Comparison of ENCODE assay signal across 10 cellular contexts in genomic region chr14:104682107-104682593, GRCh38. TPM values are rescaled to one million over a fixed set of nuclear protein-coding genes. Genes with fewer than 3 reads are reported as not detected.
DNase-seq lines count a peak whose midpoint lies in the region; ATAC-seq and TF ChIP-seq lines count a peak whose summit lies in the region.
"Had no signal": no experiment of that assay in that cellular context is flagged by ENCODE, and none has a peak within 500 bp of the region (broad histone marks: within the 10 kb centered on the region; RNA-seq: fewer than 3 reads in every experiment).

No MANE protein-coding gene starts in this region.

- CTCF ChIA-PET in HCT116 (lab: Charles Lee), result interaction anchor here (0.7 to 2.4 kb wide), 4 partner anchors 13 to 42 kb away, joined by 3 to 20 read pairs (median 3); no protein-coding TSS in a partner anchor

- no peaks in the 10 kb centered on the region for H3K9me3 ChIP-seq in HCT116 (ENCODE audit: control insufficient read depth in 1 of 2, insufficient read depth in 1 of 2, low read depth in 1 of 2, low read length in 2 of 2)
- no peaks in the 10 kb centered on the region for H3K9me3 ChIP-seq in spleen

- H3K4me2 ChIP-seq in HCT116 (ENCODE audit: low read length), result peak overlapping the region; percentile 89

- no TSS peak for BruUV-seq in HCT116 (replicated peaks; lab: Mats Ljungman, UMichigan)

- H3K36me3 ChIP-seq in HCT116 (ENCODE audit: control insufficient read depth in 1 of 2, insufficient read depth in 2 of 2, low read length in 2 of 2) (no peaks in the 10 kb centered on the region), spleen (no peaks in the 10 kb centered on the region)

- H3K4me1 ChIP-seq in HCT116 (ENCODE audit: control insufficient read depth in 1 of 2, insufficient read depth in 2 of 2, low read length in 2 of 2) (peaks cover 63 to 80% of the 10 kb centered on the region in 2 experiments), spleen (peaks cover 29 to 80% (median 59%) of the 10 kb centered on the region in 6 donors)

- DNase-seq in HCT116 (ENCODE audit: low read depth, low spot score), result no peak
- DNase-seq in caudate nucleus (lab: John Stamatoyannopoulos, UW), result peak in 1 of 61 donors; percentile 42
- DNase-seq in islet precursor cell, result peak; percentile 98
- no peak for DNase-seq in spleen
- DNase-seq in NCI-H82 treated with DMSO at 0.1 percent for 48 hours (lab: John Stamatoyannopoulos, UW; ENCODE audit: unreplicated experiment), result no peak
- no peak for DNase-seq in HUDEP-2 (lab: John Stamatoyannopoulos, UW; ENCODE audit: unreplicated experiment in 76 of 76)
- DNase-seq in activated naive CD4-positive, alpha-beta T cell treated with Interleukin-2 at 50 U/mL for 16 hours, result no peak
- no peak for DNase-seq in RKO (ENCODE audit: low spot score)
- DNase-seq: GOT3 had no signal

- TF ChIP-seq POLR2A in HCT116 (IDR thresholded peaks at IDR 0.05; ENCODE audit: borderline replicate concordance, extremely low read depth, insufficient read depth, insufficient read length), result no peak
- no peak for TF ChIP-seq POLR2A in spleen (IDR thresholded peaks at IDR 0.05)

- H3K4me3 ChIP-seq in HCT116 (replicated peaks in 1 of 2; ENCODE audit: low read depth in 1 of 2, low read length in 2 of 2) (peak overlapping the region; percentile 48 to 56), spleen (no peak overlapping the region)

- 61 to 76% (median 73%) methylated on average over 12 of the region's 12 CpGs for WGBS in spleen, 5 donors

- no peak for TF ChIP-seq RAD21 in HCT116 (IDR thresholded peaks at IDR 0.05; ENCODE audit: low read depth)

- RAD21 ChIA-PET in HCT116 (lab: Charles Lee; ENCODE audit: low non-redundant PET in 1 of 2, low total read pairs in 2 of 2, uncharacterized antibody in 2 of 2, unreplicated experiment in 2 of 2), result no interaction called here

- no peaks in the 10 kb centered on the region for H3K9me2 ChIP-seq in HCT116 (ENCODE audit: insufficient read depth)

- H3K27me3 ChIP-seq in HCT116 (ENCODE audit: insufficient read depth, low read length) (no peaks in the 10 kb centered on the region), spleen (replicated peaks in 1 of 7) (peaks cover 0 to 7% (median 0%) of the 10 kb centered on the region in 7 donors)

- no peak overlapping the region for H2AFZ ChIP-seq in HCT116 (ENCODE audit: low read depth, low read length, poor library complexity, severe bottlenecking)

- no peak; the same call in 1 of the 2 replicates for ATAC-seq in HCT116

- intact Hi-C loops in HCT116 (cut with micrococcal nuclease) (no loop called here), spleen (cut with DNase I; ENCODE audit: low total_unique reads) (no loop called here)

- peak overlapping the region; percentile 89 for H3K9ac ChIP-seq in HCT116 (ENCODE audit: low read length)

- H3K27ac ChIP-seq in HCT116 (ENCODE audit: low read depth, low read length), result peak overlapping the region; percentile 98
- peak overlapping the region; percentile 99 for H3K27ac ChIP-seq in caudate nucleus (ENCODE audit: low read depth, low read length)
- peak overlapping the region; percentile 32 to 89 (median 74) for H3K27ac ChIP-seq in spleen
- H3K27ac ChIP-seq: VCaP had no signal

- no peaks in the 10 kb centered on the region for H4K20me1 ChIP-seq in HCT116 (ENCODE audit: insufficient read depth)

- POLR2A ChIA-PET in HCT116 (lab: Charles Lee), result interaction anchor here (3.6 kb wide), 1 partner anchor 16 kb away, joined by 21 read pairs; no protein-coding TSS in a partner anchor

- no peaks in the 10 kb centered on the region for H3K79me2 ChIP-seq in HCT116 (ENCODE audit: insufficient read depth, low read length)

- TF ChIP-seq CTCF in HCT116 (IDR thresholded peaks at IDR 0.05 in 2 of 3, conservative IDR thresholded peaks at IDR 0.05 in 1 of 3; ENCODE audit: borderline replicate concordance in 1 of 3, insufficient read depth in 1 of 3, low read depth in 2 of 3, low read length in 2 of 3) (no peak; a peak in 1 of 6 replicates), spleen (IDR thresholded peaks at IDR 0.05 in 8 of 11, conservative IDR thresholded peaks at IDR 0.05 in 3 of 11) (no peak)

TF ChIP-seq in HCT116, 20 proteins besides CTCF, POLR2A, EP300 and RAD21:
- TF ChIP-seq SRF (IDR thresholded peaks at IDR 0.05; ENCODE audit: low read depth) (no peak), SIN3A (IDR thresholded peaks at IDR 0.05; ENCODE audit: low read depth) (no peak), EZH2 (IDR thresholded peaks at IDR 0.05) (no peak), YY1 (IDR thresholded peaks at IDR 0.05; ENCODE audit: extremely low read depth, insufficient replicate concordance, low read depth, low read length) (no peak), POLR2AphosphoS5 (IDR thresholded peaks at IDR 0.05; ENCODE audit: low read depth, low read length) (no peak)
- TF ChIP-seq, protein P1, sequence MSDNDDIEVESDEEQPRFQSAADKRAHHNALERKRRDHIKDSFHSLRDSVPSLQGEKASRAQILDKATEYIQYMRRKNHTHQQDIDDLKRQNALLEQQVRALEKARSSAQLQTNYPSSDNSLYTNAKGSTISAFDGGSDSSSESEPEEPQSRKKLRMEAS (IDR thresholded peaks at IDR 0.05), result no peak
- TF ChIP-seq, protein P2, sequence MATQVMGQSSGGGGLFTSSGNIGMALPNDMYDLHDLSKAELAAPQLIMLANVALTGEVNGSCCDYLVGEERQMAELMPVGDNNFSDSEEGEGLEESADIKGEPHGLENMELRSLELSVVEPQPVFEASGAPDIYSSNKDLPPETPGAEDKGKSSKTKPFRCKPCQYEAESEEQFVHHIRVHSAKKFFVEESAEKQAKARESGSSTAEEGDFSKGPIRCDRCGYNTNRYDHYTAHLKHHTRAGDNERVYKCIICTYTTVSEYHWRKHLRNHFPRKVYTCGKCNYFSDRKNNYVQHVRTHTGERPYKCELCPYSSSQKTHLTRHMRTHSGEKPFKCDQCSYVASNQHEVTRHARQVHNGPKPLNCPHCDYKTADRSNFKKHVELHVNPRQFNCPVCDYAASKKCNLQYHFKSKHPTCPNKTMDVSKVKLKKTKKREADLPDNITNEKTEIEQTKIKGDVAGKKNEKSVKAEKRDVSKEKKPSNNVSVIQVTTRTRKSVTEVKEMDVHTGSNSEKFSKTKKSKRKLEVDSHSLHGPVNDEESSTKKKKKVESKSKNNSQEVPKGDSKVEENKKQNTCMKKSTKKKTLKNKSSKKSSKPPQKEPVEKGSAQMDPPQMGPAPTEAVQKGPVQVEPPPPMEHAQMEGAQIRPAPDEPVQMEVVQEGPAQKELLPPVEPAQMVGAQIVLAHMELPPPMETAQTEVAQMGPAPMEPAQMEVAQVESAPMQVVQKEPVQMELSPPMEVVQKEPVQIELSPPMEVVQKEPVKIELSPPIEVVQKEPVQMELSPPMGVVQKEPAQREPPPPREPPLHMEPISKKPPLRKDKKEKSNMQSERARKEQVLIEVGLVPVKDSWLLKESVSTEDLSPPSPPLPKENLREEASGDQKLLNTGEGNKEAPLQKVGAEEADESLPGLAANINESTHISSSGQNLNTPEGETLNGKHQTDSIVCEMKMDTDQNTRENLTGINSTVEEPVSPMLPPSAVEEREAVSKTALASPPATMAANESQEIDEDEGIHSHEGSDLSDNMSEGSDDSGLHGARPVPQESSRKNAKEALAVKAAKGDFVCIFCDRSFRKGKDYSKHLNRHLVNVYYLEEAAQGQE (IDR thresholded peaks at IDR 0.05; ENCODE audit: low read depth), result no peak
TF ChIP-seq in HCT116: peak in this region for 0.

RNA-seq across cellular contexts. Expression of gene INF2, which starts 7.3 kb away (rescaled TPM):
- total RNA-seq in HCT116 (2021; ENCODE audit: unreplicated experiment) (95.8 TPM), spleen (100 to 1,000 TPM in 3 of 7 donors, 10 to 100 TPM in 4; 66.9 to 110 (median 96.4) TPM)
- 43.9 and 46.6 TPM in 2 replicates for polyA plus RNA-seq in HCT116 (2012)
- 100 to 1,000 TPM in 2 of 3 donors, 10 to 100 TPM in 1; 56.6 to 120 (median 102) TPM for polyA plus RNA-seq in spleen

RNA-seq across cellular contexts. Expression of gene ADSS1, which starts 41.9 kb away (rescaled TPM):
- total RNA-seq in HCT116 (2021; ENCODE audit: unreplicated experiment), result 9.9 TPM
- polyA plus RNA-seq in HCT116 (2012), result 12.5 and 15.4 TPM in 2 replicates
- total RNA-seq in spleen, result 10 to 100 TPM in 1 of 7 donors, 1 to 10 TPM in 6; 2.7 to 11.7 (median 8.3) TPM
- 1 to 10 TPM; 3.0 to 3.7 (median 3.2) TPM for polyA plus RNA-seq in spleen

Comparison
In these comparisons a context has a peak if more than half of its experiments do, and no peak if none do; other contexts are left out.
1. H3K4me3 ChIP-seq: peak in HCT116 (2 of 2); none in spleen (0 of 8).
2. Peak in every context shown above with its lines, with median percentiles within 50 percentile points of each other: H3K27ac ChIP-seq.